Comparison of ENCODE assay signal across 1 cellular context in the genomic region with DNA sequence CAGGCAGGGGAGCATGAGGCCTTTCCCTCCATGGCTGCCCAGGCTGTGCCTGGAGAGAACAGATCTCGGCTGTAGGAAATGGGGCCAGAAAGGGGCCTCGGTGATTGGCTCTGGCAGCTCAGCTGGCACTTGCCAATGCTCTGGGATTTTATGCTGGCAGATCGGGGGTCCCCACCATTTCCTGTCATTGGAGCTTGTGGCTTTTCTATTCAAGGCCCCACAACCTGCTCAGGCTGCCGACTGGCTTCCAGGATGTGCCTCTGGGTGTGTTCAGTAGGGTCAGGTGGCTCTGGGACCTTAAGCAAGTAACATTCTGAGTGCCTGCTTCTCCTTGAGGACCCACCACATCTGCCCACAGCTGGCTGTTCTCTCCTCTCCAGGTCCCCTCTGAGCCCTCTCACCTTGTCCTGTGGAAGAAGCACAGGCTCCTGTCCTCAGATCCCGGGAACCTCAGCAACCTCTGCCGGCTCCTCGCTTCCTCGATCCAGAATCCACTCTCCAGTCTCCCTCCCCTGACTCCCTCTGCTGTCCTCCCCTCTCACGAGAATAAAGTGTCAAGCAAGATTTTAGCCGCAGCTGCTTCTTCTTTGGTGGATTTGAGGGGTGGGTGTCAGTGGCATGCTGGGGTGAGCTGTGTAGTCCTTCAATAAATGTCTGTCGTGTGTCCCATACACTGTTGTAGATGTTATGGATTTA.
TF ChIP-seq lines count a peak whose summit lies in the region.

No MANE protein-coding gene starts in this region.

TF ChIP-seq in HEK293, 187 proteins besides CTCF, POLR2A, EP300 and RAD21:
- TF ChIP-seq, protein P1, sequence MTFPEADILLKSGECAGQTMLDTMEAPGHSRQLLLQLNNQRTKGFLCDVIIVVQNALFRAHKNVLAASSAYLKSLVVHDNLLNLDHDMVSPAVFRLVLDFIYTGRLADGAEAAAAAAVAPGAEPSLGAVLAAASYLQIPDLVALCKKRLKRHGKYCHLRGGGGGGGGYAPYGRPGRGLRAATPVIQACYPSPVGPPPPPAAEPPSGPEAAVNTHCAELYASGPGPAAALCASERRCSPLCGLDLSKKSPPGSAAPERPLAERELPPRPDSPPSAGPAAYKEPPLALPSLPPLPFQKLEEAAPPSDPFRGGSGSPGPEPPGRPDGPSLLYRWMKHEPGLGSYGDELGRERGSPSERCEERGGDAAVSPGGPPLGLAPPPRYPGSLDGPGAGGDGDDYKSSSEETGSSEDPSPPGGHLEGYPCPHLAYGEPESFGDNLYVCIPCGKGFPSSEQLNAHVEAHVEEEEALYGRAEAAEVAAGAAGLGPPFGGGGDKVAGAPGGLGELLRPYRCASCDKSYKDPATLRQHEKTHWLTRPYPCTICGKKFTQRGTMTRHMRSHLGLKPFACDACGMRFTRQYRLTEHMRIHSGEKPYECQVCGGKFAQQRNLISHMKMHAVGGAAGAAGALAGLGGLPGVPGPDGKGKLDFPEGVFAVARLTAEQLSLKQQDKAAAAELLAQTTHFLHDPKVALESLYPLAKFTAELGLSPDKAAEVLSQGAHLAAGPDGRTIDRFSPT (tag by site-specific recombination; IDR thresholded peaks at IDR 0.05): no peak
- TF ChIP-seq ZFP69B (tag by site-specific recombination; IDR thresholded peaks at IDR 0.05) (no peak), FEZF1 (tag by site-specific recombination; IDR thresholded peaks at IDR 0.05) (no peak), ZBTB48 (tag by site-specific recombination; IDR thresholded peaks at IDR 0.05) (no peak), ZNF335 (tag by site-specific recombination; conservative IDR thresholded peaks at IDR 0.05) (peak; percentile 95)
